9 cellular contexts compared by ENCODE assay signal in genomic region chrX:51395474-51395806, GRCh38.
DNase-seq lines count a peak whose midpoint lies in the region; ATAC-seq and TF ChIP-seq lines count a peak whose summit lies in the region.
"Had no signal": no experiment of that assay in that cellular context is flagged by ENCODE, and none has a peak within 500 bp of the region (broad histone marks: within the 10 kb centered on the region; RNA-seq: fewer than 3 reads in every experiment).

No MANE protein-coding gene starts in this region.

- ATAC-seq in SK-N-SH treated with all-trans-retinoic acid at 6 μM for 48 hours (peak; percentile 18; the same call in 1 of the 3 replicates), GM19328 (IDR thresholded peaks at IDR 0.05; ENCODE audit: unreplicated experiment) (no peak), GM18858 (IDR thresholded peaks at IDR 0.05; ENCODE audit: unreplicated experiment) (no peak)

- intact Hi-C loops in spleen (cut with DNase I; ENCODE audit: low total_unique reads), result no loop called here

- H3K4me3 ChIP-seq in right atrium auricular region (peak overlapping the region; percentile 40 to 52), spleen (peak overlapping the region; percentile 30 to 75 (median 46))

- no peaks in the 10 kb centered on the region for H3K36me3 ChIP-seq in right atrium auricular region
- no peaks in the 10 kb centered on the region for H3K36me3 ChIP-seq in spleen

- peak overlapping the region; percentile 16 to 27 for H3K27ac ChIP-seq in right atrium auricular region
- peak overlapping the region in 7 of 8 donors; percentile 39 to 80 (median 79) for H3K27ac ChIP-seq in spleen

- H3K27me3 ChIP-seq in right atrium auricular region (no peaks in the 10 kb centered on the region), spleen (replicated peaks in 1 of 7) (no peaks in the 10 kb centered on the region)

- TF ChIP-seq CTCF in right atrium auricular region (IDR thresholded peaks at IDR 0.05) (no peak), spleen (IDR thresholded peaks at IDR 0.05 in 8 of 11, conservative IDR thresholded peaks at IDR 0.05 in 3 of 11) (no peak)

- 4 to 42% (median 12%) methylated on average over 4 of the region's 4 CpGs for WGBS in spleen, 5 donors

- DNase-seq in SKM-1 (lab: John Stamatoyannopoulos, UW; ENCODE audit: unreplicated experiment), result peak; percentile 0
- DNase-seq in SKM-1 treated with dmso at 0.1 percent for 144 hours (lab: John Stamatoyannopoulos, UW; ENCODE audit: unreplicated experiment), result no peak
- DNase-seq in right atrium auricular region (ENCODE audit: low spot score), result no peak
- no peak for DNase-seq in spleen
- no peak for DNase-seq in cerebellar cortex (ENCODE audit: low spot score)
- DNase-seq: NCI-H2107 had no signal

- H3K4me1 ChIP-seq in right atrium auricular region (no peaks in the 10 kb centered on the region), spleen (peaks cover 0 to 12% (median 0%) of the 10 kb centered on the region in 6 donors)

- no peak for TF ChIP-seq POLR2A in spleen (IDR thresholded peaks at IDR 0.05)

- H3K9me3 ChIP-seq in right atrium auricular region (peaks cover 0 to 3% of the 10 kb centered on the region in 2 donors), spleen (peaks cover 0 to 7% (median 0%) of the 10 kb centered on the region in 8 donors)

TF ChIP-seq in SK-N-SH treated with all-trans-retinoic acid at 6 μM for 48 hours, 23 proteins besides CTCF, POLR2A, EP300 and RAD21:
- TF ChIP-seq OSR1 (CRISPR knock-in tag; IDR thresholded peaks at IDR 0.05), result no peak
- no peak for TF ChIP-seq ZNF70 (CRISPR knock-in tag; IDR thresholded peaks at IDR 0.05)
- TF ChIP-seq ISL1 (CRISPR knock-in tag; IDR thresholded peaks at IDR 0.05), result no peak
- TF ChIP-seq ZFP3 (CRISPR knock-in tag; IDR thresholded peaks at IDR 0.05), result no peak
- TF ChIP-seq ARNTL (CRISPR knock-in tag; IDR thresholded peaks at IDR 0.05; ENCODE audit: borderline replicate concordance, low read depth), result no peak
- no peak for TF ChIP-seq CSDC2 (CRISPR knock-in tag; IDR thresholded peaks at IDR 0.05)
- no peak for TF ChIP-seq PATZ1 (CRISPR knock-in tag; IDR thresholded peaks at IDR 0.05; ENCODE audit: borderline replicate concordance)
- no peak for TF ChIP-seq ZC3H10 (CRISPR knock-in tag; IDR thresholded peaks at IDR 0.05)
- no peak for TF ChIP-seq PPARA (CRISPR knock-in tag; IDR thresholded peaks at IDR 0.05; ENCODE audit: borderline replicate concordance)
- TF ChIP-seq CSRNP3 (CRISPR knock-in tag; IDR thresholded peaks at IDR 0.05), result no peak
- no peak for TF ChIP-seq CREB5 (CRISPR knock-in tag; IDR thresholded peaks at IDR 0.05; ENCODE audit: low read depth)
- TF ChIP-seq GLIS3 (CRISPR knock-in tag; IDR thresholded peaks at IDR 0.05), result no peak
- no peak for TF ChIP-seq POU6F1 (CRISPR knock-in tag; IDR thresholded peaks at IDR 0.05; ENCODE audit: borderline replicate concordance, low read depth)
- TF ChIP-seq ZFP30 (CRISPR knock-in tag; IDR thresholded peaks at IDR 0.05), result no peak
- TF ChIP-seq ZNF565 (CRISPR knock-in tag; conservative IDR thresholded peaks at IDR 0.05; ENCODE audit: low read depth), result no peak
- TF ChIP-seq TSHZ2 (CRISPR knock-in tag; IDR thresholded peaks at IDR 0.05), result no peak
- no peak for TF ChIP-seq TOX (CRISPR knock-in tag; IDR thresholded peaks at IDR 0.05; ENCODE audit: borderline replicate concordance)
